In genomic region chr21:36104306-36105300, GRCh38 we compare ENCODE assay signal across 8 cellular contexts. TPM values are rescaled to one million over a fixed set of nuclear protein-coding genes. Genes with fewer than 3 reads are reported as not detected.
DNase-seq lines count a peak whose midpoint lies in the region; FAIRE-seq and TF ChIP-seq lines count a peak whose summit lies in the region.

No MANE protein-coding gene starts in this region.

- POLR2A ChIA-PET in AG04449 (lab: Yijun Ruan, JAX): no interaction called here

- DNase-seq in AG04449 (ENCODE audit: low read depth, low spot score) (no peak), MG63 (peak; percentile 54), activated T-helper 1 cell treated with Interleukin-2 at 50 U/mL for 16 hours (ENCODE audit: low read depth) (peak; percentile 18), fibroblast of villous mesenchyme (ENCODE audit: low read depth) (peak; percentile 44), occipital lobe (lab: John Stamatoyannopoulos, UW) (peak; percentile 21), testis (peak; percentile 75), HTR-8/SVneo (ENCODE audit: insufficient read length, low spot score) (no peak), NCI-H2107 (lab: John Stamatoyannopoulos, UW) (no peak)

- WGBS in testis, 2 donors: 20 to 30% methylated on average over 25 to 29 of the region's 29 CpGs

- H3K27me3 ChIP-seq in MG63: no peaks in the 10 kb centered on the region
- H3K27me3 ChIP-seq in testis: no peaks in the 10 kb centered on the region

- H3K36me3 ChIP-seq in MG63 (no peaks in the 10 kb centered on the region), testis (ENCODE audit: low read depth, missing control alignments) (no peaks in the 10 kb centered on the region)

- H3K9me3 ChIP-seq in MG63 (no peaks in the 10 kb centered on the region), testis (no peaks in the 10 kb centered on the region)

- TF ChIP-seq POLR2A in testis (IDR thresholded peaks at IDR 0.05): no peak

- CTCF ChIA-PET in AG04449 (lab: Yijun Ruan, JAX): interaction anchor here (0.6 to 3.2 kb wide), 8 partner anchors 8 to 46 kb away, joined by 3 to 24 read pairs (median 4); partner anchors contain the start of gene SETD4

- TF ChIP-seq CTCF in AG04449 (IDR thresholded peaks at IDR 0.05; ENCODE audit: insufficient read depth, low read length, missing control alignments) (peak; percentile 69), fibroblast of villous mesenchyme (IDR thresholded peaks at IDR 0.05; ENCODE audit: insufficient read depth, low read depth, low read length) (peak; percentile 60), testis (IDR thresholded peaks at IDR 0.05) (peak; percentile 38 to 59 (median 55))

- intact Hi-C loops in testis (cut with DNase I; ENCODE audit: low total_unique reads): no loop called here

- H3K4me1 ChIP-seq in testis: no peaks in the 10 kb centered on the region

- H3K27ac ChIP-seq in testis: no peak overlapping the region

- no peak overlapping the region for H3K4me3 ChIP-seq in AG04449 (ENCODE audit: low read depth, low read length)
- peak overlapping the region; percentile 41 for H3K4me3 ChIP-seq in MG63
- H3K4me3 ChIP-seq in fibroblast of villous mesenchyme (ENCODE audit: low read depth, low read length): peak overlapping the region; percentile 30
- peak overlapping the region; percentile 29 to 35 for H3K4me3 ChIP-seq in testis

- no peak for FAIRE-seq in HTR-8/SVneo (lab: Jason Lieb, UNC)

RNA-seq across cellular contexts. Expression of gene CBR3, which starts 30.3 kb away (rescaled TPM):
- 11.2 and 17.8 TPM in 2 replicates for total RNA-seq in MG63 (2014; rRNA removed; shearing (Covaris generic); ENCODE audit: low replicate concordance)
- total RNA-seq in fibroblast of villous mesenchyme: 12.1 and 13.2 TPM in 2 replicates
- 0.78 TPM for total RNA-seq in occipital lobe
- total RNA-seq in testis: 10 to 100 TPM in 1 of 2 donors, 1 to 10 TPM in 1; 2.8 to 10.7 TPM
- polyA plus RNA-seq in testis (ENCODE audit: insufficient read depth, low read depth, low replicate concordance): 6.9 TPM

RNA-seq across cellular contexts. Expression of gene CBR1, which starts 34.8 kb away (rescaled TPM):
- total RNA-seq in MG63 (2014; rRNA removed; shearing (Covaris generic); ENCODE audit: low replicate concordance): 139 and 172 TPM in 2 replicates
- total RNA-seq in fibroblast of villous mesenchyme: 80.7 and 91.8 TPM in 2 replicates
- 23.2 TPM for total RNA-seq in occipital lobe
- total RNA-seq in testis: 100 to 1,000 TPM in 1 of 2 donors, 10 to 100 TPM in 1; 78.9 to 137 TPM
- polyA plus RNA-seq in testis (ENCODE audit: insufficient read depth, low read depth, low replicate concordance): 44.1 TPM

RNA-seq across cellular contexts. Expression of gene SETD4, which starts 44.3 kb away (rescaled TPM):
- 7.6 and 12.1 TPM in 2 replicates for total RNA-seq in MG63 (2014; rRNA removed; shearing (Covaris generic); ENCODE audit: low replicate concordance)
- 15.1 and 16.1 TPM in 2 replicates for total RNA-seq in fibroblast of villous mesenchyme
- total RNA-seq in occipital lobe: 31.8 TPM
- 10 to 100 TPM; 52.3 to 62.7 TPM for total RNA-seq in testis
- polyA plus RNA-seq in testis (ENCODE audit: insufficient read depth, low read depth, low replicate concordance): 52.3 TPM

RNA-seq across cellular contexts. Expression of gene DOP1B, which starts 52.0 kb away (rescaled TPM):
- 1.6 and 4.7 TPM in 2 replicates for total RNA-seq in MG63 (2014; rRNA removed; shearing (Covaris generic); ENCODE audit: low replicate concordance)
- total RNA-seq in fibroblast of villous mesenchyme (10.6 and 11.7 TPM in 2 replicates), occipital lobe (30.9 TPM), testis (10 to 100 TPM; 19.1 to 24.3 TPM)
- 9.6 TPM for polyA plus RNA-seq in testis (ENCODE audit: insufficient read depth, low read depth, low replicate concordance)

Comparison
In these comparisons a context has a peak if more than half of its experiments do, and no peak if none do; other contexts are left out.
1. DNase-seq: peak in MG63 (single experiment), activated T-helper 1 cell treated with Interleukin-2 at 50 U/mL for 16 hours (single experiment), fibroblast of villous mesenchyme (single experiment), occipital lobe (single experiment) and testis (single experiment); none in AG04449 (single experiment), HTR-8/SVneo (single experiment) and NCI-H2107 (single experiment).
2. Peak in every context shown above with its lines, with median percentiles within 50 percentile points of each other: CTCF ChIP-seq.